8 cellular contexts compared by ENCODE assay signal in genomic region chr2:176638167-176639015, GRCh38.
DNase-seq lines count a peak whose midpoint lies in the region; ATAC-seq and TF ChIP-seq lines count a peak whose summit lies in the region.

No MANE protein-coding gene starts in this region.

- no peaks in the 10 kb centered on the region for H4K20me1 ChIP-seq in KMS-11 (ENCODE audit: insufficient read depth)

- H3K27me3 ChIP-seq in KMS-11 (ENCODE audit: insufficient read depth, low read depth) = no peaks in the 10 kb centered on the region

- POLR2A ChIA-PET in RWPE1 (lab: Yijun Ruan, JAX; ENCODE audit: low non-redundant PET) = no interaction called here

- peak overlapping the region; percentile 97 for H2AFZ ChIP-seq in KMS-11 (ENCODE audit: low read depth)

- CTCF ChIA-PET in RWPE1 (lab: Yijun Ruan, JAX) = interaction anchor here (0.5 to 4.3 kb wide), 19 partner anchors 10 to 558 kb away, joined by 3 to 34 read pairs (median 4); no protein-coding TSS in a partner anchor
- CTCF ChIA-PET in activated naive CD4-positive, alpha-beta T cell treated with anti-CD3 and anti-CD28 coated beads, Interleukin-2, amount 10 ng/mL, durations not matched to agents 7 days and 5 days (lab: Charles Lee) = interaction anchor here (0.7 to 3.1 kb wide), 6 partner anchors 13 to 512 kb away, joined by 3 to 24 read pairs (median 6); no protein-coding TSS in a partner anchor

- no peaks in the 10 kb centered on the region for H3K79me2 ChIP-seq in KMS-11 (ENCODE audit: insufficient read depth, low read depth)

- H3K36me3 Mint-ChIP-seq in activated naive CD4-positive, alpha-beta T cell treated with anti-CD3 and anti-CD28 coated beads, Interleukin-2, amount 10 ng/mL, durations not matched to agents 7 days and 5 days = no peaks in the 10 kb centered on the region
- H3K36me3 Mint-ChIP-seq in type B pancreatic cell = no peaks in the 10 kb centered on the region

- H3K4me3 Mint-ChIP-seq in activated naive CD4-positive, alpha-beta T cell treated with anti-CD3 and anti-CD28 coated beads, Interleukin-2, amount 10 ng/mL, durations not matched to agents 7 days and 5 days = peak overlapping the region; percentile 33
- H3K4me3 Mint-ChIP-seq in type B pancreatic cell = peak overlapping the region; percentile 82

- peak overlapping the region; percentile 80 for H3K4me3 ChIP-seq in KMS-11 (IDR thresholded peaks at IDR 0.05; ENCODE audit: insufficient read depth, low read depth, low read length)

- H3K4me1 ChIP-seq in KMS-11 (ENCODE audit: low read depth, poor library complexity, severe bottlenecking) = peaks cover 33% of the 10 kb centered on the region

- peak; percentile 89 for TF ChIP-seq CTCF in KMS-11 (conservative IDR thresholded peaks at IDR 0.05; ENCODE audit: low read depth, low read length)
- TF ChIP-seq CTCF in RWPE1 (conservative IDR thresholded peaks at IDR 0.05; ENCODE audit: low read depth) = peak; percentile 84
- TF ChIP-seq CTCF in type B pancreatic cell (conservative IDR thresholded peaks at IDR 0.05) = peak; percentile 93

- H3K27me3 Mint-ChIP-seq in activated naive CD4-positive, alpha-beta T cell treated with anti-CD3 and anti-CD28 coated beads, Interleukin-2, amount 10 ng/mL, durations not matched to agents 7 days and 5 days = peaks cover 60% of the 10 kb centered on the region
- H3K27me3 Mint-ChIP-seq in type B pancreatic cell = peaks cover 80% of the 10 kb centered on the region

- H3K4me1 Mint-ChIP-seq in activated naive CD4-positive, alpha-beta T cell treated with anti-CD3 and anti-CD28 coated beads, Interleukin-2, amount 10 ng/mL, durations not matched to agents 7 days and 5 days = no peaks in the 10 kb centered on the region
- no peaks in the 10 kb centered on the region for H3K4me1 Mint-ChIP-seq in type B pancreatic cell (ENCODE audit: unreplicated experiment)

- H3K4me2 ChIP-seq in KMS-11 = peak overlapping the region; percentile 90

- no peaks in the 10 kb centered on the region for H3K9me3 Mint-ChIP-seq in activated naive CD4-positive, alpha-beta T cell treated with anti-CD3 and anti-CD28 coated beads, Interleukin-2, amount 10 ng/mL, durations not matched to agents 7 days and 5 days
- H3K9me3 Mint-ChIP-seq in type B pancreatic cell = no peaks in the 10 kb centered on the region

- peak; percentile 84 for ATAC-seq in GM21717 (IDR thresholded peaks at IDR 0.05; ENCODE audit: unreplicated experiment)

- H3K27ac ChIP-seq in KMS-11 (peak overlapping the region; percentile 60), RWPE1 (peak overlapping the region; percentile 70)

- H3K27ac Mint-ChIP-seq in activated naive CD4-positive, alpha-beta T cell treated with anti-CD3 and anti-CD28 coated beads, Interleukin-2, amount 10 ng/mL, durations not matched to agents 7 days and 5 days = no peak overlapping the region
- no peak overlapping the region for H3K27ac Mint-ChIP-seq in type B pancreatic cell

- H3K9ac ChIP-seq in KMS-11 = peak overlapping the region; percentile 98

- H3K36me3 ChIP-seq in KMS-11 (ENCODE audit: insufficient read depth) = no peaks in the 10 kb centered on the region

- DNase-seq in DMS153 treated with DMSO at 0.1 percent for 48 hours (lab: John Stamatoyannopoulos, UW; ENCODE audit: unreplicated experiment) = peak; percentile 75
- DNase-seq in RWPE1 (ENCODE audit: low spot score) = peak; percentile 82
- DNase-seq in activated naive CD4-positive, alpha-beta T cell treated with anti-CD3 and anti-CD28 coated beads, Interleukin-2, amount 10 ng/mL, durations not matched to agents 7 days and 5 days = peak; percentile 68
- DNase-seq in globus pallidus (ENCODE audit: low spot score) = peak; percentile 46
- peak; percentile 12 for DNase-seq in occipital lobe (lab: John Stamatoyannopoulos, UW)
- peak; percentile 80 for DNase-seq in type B pancreatic cell (ENCODE audit: extremely low spot score, unreplicated experiment)

Comparison
In these comparisons a context has a peak if more than half of its experiments do, and no peak if none do; other contexts are left out.
1. Peak in every context shown above with its lines: DNase-seq, ATAC-seq, H3K4me3 ChIP-seq and H3K27ac ChIP-seq.
2. DNase-seq: peak in every context shown above with its lines; median percentile 82 in RWPE1; 80 in type B pancreatic cell; 75 in DMS153 treated with DMSO at 0.1 percent for 48 hours; 68 in activated naive CD4-positive, alpha-beta T cell treated with anti-CD3 and anti-CD28 coated beads, Interleukin-2, amount 10 ng/mL, durations not matched to agents 7 days and 5 days; 46 in globus pallidus; 12 in occipital lobe.